In the genomic region with DNA sequence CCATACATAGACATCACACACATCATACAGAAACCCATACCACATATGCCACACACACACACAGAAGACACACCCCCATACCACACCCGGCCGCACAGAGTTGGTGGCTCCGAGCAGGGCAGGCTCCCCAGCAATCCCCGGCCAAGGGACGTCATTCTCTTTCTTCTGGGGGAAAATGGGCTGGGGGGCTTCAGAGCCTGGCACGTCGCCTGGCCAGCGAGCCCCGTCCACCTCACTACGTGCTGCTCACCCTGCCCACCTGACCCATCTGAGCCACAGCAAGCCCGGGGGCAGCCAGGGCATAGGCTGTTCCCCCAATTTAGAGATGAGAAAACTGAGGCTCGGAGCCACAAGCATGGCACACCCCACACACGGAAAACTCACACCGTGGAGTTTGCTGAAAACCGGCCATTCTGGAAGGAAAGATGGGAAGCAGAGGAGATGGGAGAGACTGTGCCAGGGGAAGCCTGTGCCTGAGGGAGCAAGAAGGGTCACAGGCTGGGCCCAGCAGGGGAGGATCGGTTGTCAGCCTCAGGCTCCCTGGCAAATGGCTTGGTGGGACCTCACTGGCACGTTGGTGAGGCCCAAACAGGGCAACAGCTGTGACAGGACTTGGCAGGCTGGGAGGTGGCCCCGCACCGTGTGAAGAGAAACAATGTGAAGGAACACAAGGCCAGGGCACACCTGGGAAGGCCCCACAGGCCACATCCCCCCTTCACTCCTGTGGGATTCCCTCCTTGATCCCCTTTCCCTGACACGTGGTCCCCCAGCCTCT, we compare ENCODE assay signal across 23 cellular contexts.
DNase-seq lines count a peak whose midpoint lies in the region; ATAC-seq and TF ChIP-seq lines count a peak whose summit lies in the region.
"Had no signal": no experiment of that assay in that cellular context is flagged by ENCODE, and none has a peak within 500 bp of the region (broad histone marks: within the 10 kb centered on the region; RNA-seq: fewer than 3 reads in every experiment).

No MANE protein-coding gene starts in this region.

- no peak overlapping the region for H3K4me3 ChIP-seq in DND-41 (ENCODE audit: low read depth in 1 of 2, low read length in 2 of 2)
- no peak overlapping the region for H3K4me3 ChIP-seq in dorsolateral prefrontal cortex
- H3K4me3 ChIP-seq: GM23338, PC-9, SK-N-MC had no signal

- H4K20me1 ChIP-seq in DND-41 (ENCODE audit: insufficient read depth, low read length): no peaks in the 10 kb centered on the region; the same call in none of the 2 replicates

- no peak overlapping the region for H2AFZ ChIP-seq in DND-41 (ENCODE audit: low read depth, low read length)
- H2AFZ ChIP-seq: GM23338, PC-9 had no signal

- H3K4me3 Mint-ChIP-seq in chondrocyte (ENCODE audit: unreplicated experiment) (no peak overlapping the region), WTC11 (no peak overlapping the region)
- H3K4me3 Mint-ChIP-seq: GM23338 had no signal

- H3K4me1 Mint-ChIP-seq in chondrocyte (ENCODE audit: low read depth) (no peaks in the 10 kb centered on the region), WTC11 (peaks cover 10% of the 10 kb centered on the region; the same call in 1 of the 2 replicates)
- H3K4me1 Mint-ChIP-seq: GM23338 had no signal

- intact Hi-C loops in posterior vena cava (cut with DNase I): no loop called here
- intact Hi-C loops in dorsolateral prefrontal cortex (cut with DNase I): no loop called here

- H3K9me3 ChIP-seq in DND-41 (ENCODE audit: insufficient read depth, low read length, severe bottlenecking): no peaks in the 10 kb centered on the region

- no peaks in the 10 kb centered on the region for H3K36me3 Mint-ChIP-seq in chondrocyte (ENCODE audit: low read depth)
- H3K36me3 Mint-ChIP-seq in WTC11: no peaks in the 10 kb centered on the region

- ATAC-seq in DND-41 (ENCODE audit: insufficient read depth, low read depth) (0 out of 3 replicates have a peak, but pooled peaks have one; percentile 19), WTC11 (no peak)
- ATAC-seq: GM23338 had no signal

- H3K27me3 Mint-ChIP-seq in chondrocyte (ENCODE audit: low read depth) (peaks cover 24% of the 10 kb centered on the region), WTC11 (ENCODE audit: low read depth) (no peaks in the 10 kb centered on the region)

- H3K9ac ChIP-seq in DND-41 (ENCODE audit: low read depth, low read length): no peak overlapping the region

- no peaks in the 10 kb centered on the region for H3K36me3 ChIP-seq in DND-41 (ENCODE audit: insufficient read depth, low read length)

- no peaks in the 10 kb centered on the region for H3K79me2 ChIP-seq in DND-41 (ENCODE audit: insufficient read depth, low read length)

- TF ChIP-seq CTCF in DND-41 (IDR thresholded peaks at IDR 0.05; ENCODE audit: borderline replicate concordance, extremely low read depth, low read length, poor library complexity, severe bottlenecking) (no peak), chondrocyte (IDR thresholded peaks at IDR 0.05) (no peak), dorsolateral prefrontal cortex (IDR thresholded peaks at IDR 0.05 in 54 of 56, conservative IDR thresholded peaks at IDR 0.05 in 2 of 56; ENCODE audit: low read depth in 1 of 56, partially characterized antibody in 56 of 56) (no peak), WTC11 (IDR thresholded peaks at IDR 0.05) (no peak)

- DNase-seq in NCI-H748 (lab: John Stamatoyannopoulos, UW; ENCODE audit: unreplicated experiment) (peak; percentile 4), NCI-H748 treated with DMSO at 0.1 percent for 48 hours (lab: John Stamatoyannopoulos, UW) (no peak), DND-41 (no peak), chondrocyte (ENCODE audit: low spot score) (peak; percentile 70), posterior vena cava (ENCODE audit: low spot score) (peak; percentile 68), dorsolateral prefrontal cortex (no peak), WTC11 (ENCODE audit: low spot score) (no peak)
- no peak for DNase-seq in activated CD4-positive, CD25-positive, alpha-beta regulatory T cell treated with anti-CD3 and anti-CD28 coated beads, Interleukin-2, amount 50 U/mL, for 72 hours
- DNase-seq: GDM1, HCEC 1CT, Karpas-422, MV-4-11, NCI-H1105 treated with DMSO at 0.1 percent for 48 hours, NCI-H1694 treated with DMSO at 0.1 percent for 48 hours, NCI-H2081 treated with DMSO at 0.1 percent for 48 hours, NCI-H2171 treated with DMSO at 0.1 percent for 48 hours, NCI-H524 treated with DMSO at 0.1 percent for 48 hours, PC-9, RPMI8226, SHP77 treated with DMSO at 0.1 percent for 48 hours had no signal

- H3K27me3 ChIP-seq in DND-41 (ENCODE audit: insufficient read depth, low read length, poor library complexity): no peaks in the 10 kb centered on the region
- no peaks in the 10 kb centered on the region for H3K27me3 ChIP-seq in dorsolateral prefrontal cortex

- H3K27ac Mint-ChIP-seq in chondrocyte (ENCODE audit: unreplicated experiment) (no peak overlapping the region), WTC11 (no peak overlapping the region)
- H3K27ac Mint-ChIP-seq: GM23338 had no signal

- H3K9me3 Mint-ChIP-seq in chondrocyte (ENCODE audit: low read depth): no peaks in the 10 kb centered on the region
- no peaks in the 10 kb centered on the region for H3K9me3 Mint-ChIP-seq in WTC11
- H3K9me3 Mint-ChIP-seq: GM23338 had no signal

- no peak overlapping the region for H3K27ac ChIP-seq in DND-41 (ENCODE audit: low read length)
- peak overlapping the region in 1 of 59 donors; percentile 18 for H3K27ac ChIP-seq in dorsolateral prefrontal cortex
- H3K27ac ChIP-seq: C4-2B, PC-9, SK-N-MC had no signal

- CTCF ChIA-PET in WTC11 (lab: Charles Lee): interaction anchor here (1.3 kb wide), 1 partner anchor 118 kb away, joined by 3 read pairs; no protein-coding TSS in a partner anchor

- POLR2A ChIA-PET in WTC11 (lab: Charles Lee): no interaction called here

- H3K4me2 ChIP-seq in DND-41 (ENCODE audit: insufficient read depth, low read length): no peak overlapping the region
- H3K4me2 ChIP-seq: GM23338, PC-9 had no signal

- no peaks in the 10 kb centered on the region for H3K4me1 ChIP-seq in DND-41 (ENCODE audit: insufficient read depth, low read length)

TF ChIP-seq in WTC11, 78 proteins besides CTCF, POLR2A, EP300 and RAD21 (continues in another document):
- TF ChIP-seq ETV6 (CRISPR knock-in tag; IDR thresholded peaks at IDR 0.05) (no peak), NR1H2 (CRISPR knock-in tag; IDR thresholded peaks at IDR 0.05) (no peak), PRRX2 (CRISPR knock-in tag; IDR thresholded peaks at IDR 0.05) (no peak), TEAD1 (CRISPR knock-in tag; IDR thresholded peaks at IDR 0.05) (no peak), ZNF671 (CRISPR knock-in tag; IDR thresholded peaks at IDR 0.05) (no peak), NFATC4 (CRISPR knock-in tag; IDR thresholded peaks at IDR 0.05) (no peak), ZNF232 (CRISPR knock-in tag; IDR thresholded peaks at IDR 0.05) (no peak), MXD4 (CRISPR knock-in tag; IDR thresholded peaks at IDR 0.05; ENCODE audit: borderline replicate concordance) (no peak), RELA (CRISPR knock-in tag; IDR thresholded peaks at IDR 0.05; ENCODE audit: borderline replicate concordance) (no peak), GTF2I (CRISPR knock-in tag; conservative IDR thresholded peaks at IDR 0.05) (no peak)
- TF ChIP-seq, protein P1, sequence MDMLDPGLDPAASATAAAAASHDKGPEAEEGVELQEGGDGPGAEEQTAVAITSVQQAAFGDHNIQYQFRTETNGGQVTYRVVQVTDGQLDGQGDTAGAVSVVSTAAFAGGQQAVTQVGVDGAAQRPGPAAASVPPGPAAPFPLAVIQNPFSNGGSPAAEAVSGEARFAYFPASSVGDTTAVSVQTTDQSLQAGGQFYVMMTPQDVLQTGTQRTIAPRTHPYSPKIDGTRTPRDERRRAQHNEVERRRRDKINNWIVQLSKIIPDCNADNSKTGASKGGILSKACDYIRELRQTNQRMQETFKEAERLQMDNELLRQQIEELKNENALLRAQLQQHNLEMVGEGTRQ (CRISPR knock-in tag; IDR thresholded peaks at IDR 0.05): no peak
- TF ChIP-seq, protein P2, sequence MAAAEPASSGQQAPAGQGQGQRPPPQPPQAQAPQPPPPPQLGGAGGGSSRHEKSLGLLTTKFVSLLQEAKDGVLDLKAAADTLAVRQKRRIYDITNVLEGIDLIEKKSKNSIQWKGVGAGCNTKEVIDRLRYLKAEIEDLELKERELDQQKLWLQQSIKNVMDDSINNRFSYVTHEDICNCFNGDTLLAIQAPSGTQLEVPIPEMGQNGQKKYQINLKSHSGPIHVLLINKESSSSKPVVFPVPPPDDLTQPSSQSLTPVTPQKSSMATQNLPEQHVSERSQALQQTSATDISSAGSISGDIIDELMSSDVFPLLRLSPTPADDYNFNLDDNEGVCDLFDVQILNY (CRISPR knock-in tag; IDR thresholded peaks at IDR 0.05): no peak
- TF ChIP-seq, protein P3, sequence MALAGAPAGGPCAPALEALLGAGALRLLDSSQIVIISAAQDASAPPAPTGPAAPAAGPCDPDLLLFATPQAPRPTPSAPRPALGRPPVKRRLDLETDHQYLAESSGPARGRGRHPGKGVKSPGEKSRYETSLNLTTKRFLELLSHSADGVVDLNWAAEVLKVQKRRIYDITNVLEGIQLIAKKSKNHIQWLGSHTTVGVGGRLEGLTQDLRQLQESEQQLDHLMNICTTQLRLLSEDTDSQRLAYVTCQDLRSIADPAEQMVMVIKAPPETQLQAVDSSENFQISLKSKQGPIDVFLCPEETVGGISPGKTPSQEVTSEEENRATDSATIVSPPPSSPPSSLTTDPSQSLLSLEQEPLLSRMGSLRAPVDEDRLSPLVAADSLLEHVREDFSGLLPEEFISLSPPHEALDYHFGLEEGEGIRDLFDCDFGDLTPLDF (CRISPR knock-in tag; IDR thresholded peaks at IDR 0.05): no peak
- TF ChIP-seq, protein P4, sequence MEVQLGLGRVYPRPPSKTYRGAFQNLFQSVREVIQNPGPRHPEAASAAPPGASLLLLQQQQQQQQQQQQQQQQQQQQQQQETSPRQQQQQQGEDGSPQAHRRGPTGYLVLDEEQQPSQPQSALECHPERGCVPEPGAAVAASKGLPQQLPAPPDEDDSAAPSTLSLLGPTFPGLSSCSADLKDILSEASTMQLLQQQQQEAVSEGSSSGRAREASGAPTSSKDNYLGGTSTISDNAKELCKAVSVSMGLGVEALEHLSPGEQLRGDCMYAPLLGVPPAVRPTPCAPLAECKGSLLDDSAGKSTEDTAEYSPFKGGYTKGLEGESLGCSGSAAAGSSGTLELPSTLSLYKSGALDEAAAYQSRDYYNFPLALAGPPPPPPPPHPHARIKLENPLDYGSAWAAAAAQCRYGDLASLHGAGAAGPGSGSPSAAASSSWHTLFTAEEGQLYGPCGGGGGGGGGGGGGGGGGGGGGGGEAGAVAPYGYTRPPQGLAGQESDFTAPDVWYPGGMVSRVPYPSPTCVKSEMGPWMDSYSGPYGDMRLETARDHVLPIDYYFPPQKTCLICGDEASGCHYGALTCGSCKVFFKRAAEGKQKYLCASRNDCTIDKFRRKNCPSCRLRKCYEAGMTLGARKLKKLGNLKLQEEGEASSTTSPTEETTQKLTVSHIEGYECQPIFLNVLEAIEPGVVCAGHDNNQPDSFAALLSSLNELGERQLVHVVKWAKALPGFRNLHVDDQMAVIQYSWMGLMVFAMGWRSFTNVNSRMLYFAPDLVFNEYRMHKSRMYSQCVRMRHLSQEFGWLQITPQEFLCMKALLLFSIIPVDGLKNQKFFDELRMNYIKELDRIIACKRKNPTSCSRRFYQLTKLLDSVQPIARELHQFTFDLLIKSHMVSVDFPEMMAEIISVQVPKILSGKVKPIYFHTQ (CRISPR knock-in tag; IDR thresholded peaks at IDR 0.05): no peak

Comparison
In these comparisons a context has a peak if more than half of its experiments do, and no peak if none do; other contexts are left out.
1. DNase-seq: peak in NCI-H748 (single experiment), chondrocyte (single experiment) and posterior vena cava (single experiment); none in NCI-H748 treated with DMSO at 0.1 percent for 48 hours (single experiment), DND-41 (single experiment), dorsolateral prefrontal cortex (0 of 10), WTC11 (single experiment) and activated CD4-positive, CD25-positive, alpha-beta regulatory T cell treated with anti-CD3 and anti-CD28 coated beads, Interleukin-2, amount 50 U/mL, for 72 hours (single experiment).